ENCODE assay signal across 12 cellular contexts in genomic region chr20:62361799-62362589, GRCh38. TPM values are rescaled to one million over a fixed set of nuclear protein-coding genes. Genes with fewer than 3 reads are reported as not detected.
DNase-seq lines count a peak whose midpoint lies in the region; ATAC-seq, FAIRE-seq and TF ChIP-seq lines count a peak whose summit lies in the region.
"Had no signal": no experiment of that assay in that cellular context is flagged by ENCODE, and none has a peak within 500 bp of the region (broad histone marks: within the 10 kb centered on the region; RNA-seq: fewer than 3 reads in every experiment).

No MANE protein-coding gene starts in this region.

- H3K36me3 Mint-ChIP-seq in Calu3 (ENCODE audit: insufficient read depth, unreplicated experiment) (peaks cover 98% of the 10 kb centered on the region), astrocyte (ENCODE audit: low read depth, unreplicated experiment) (no peaks in the 10 kb centered on the region)
- H3K36me3 Mint-ChIP-seq: activated CD8-positive, alpha-beta memory T cell treated with anti-CD3 and anti-CD28 coated beads, Interleukin-2, amount 10 ng/mL, durations not matched to agents 7 days and 5 days; naive thymus-derived CD8-positive, alpha-beta T cell had no signal

- FAIRE-seq in astrocyte (lab: Jason Lieb, UNC) (no peak), H54 (lab: Jason Lieb, UNC) (no peak)

- ATAC-seq in HG03565 (IDR thresholded peaks at IDR 0.05; ENCODE audit: unreplicated experiment) (no peak), HG02588 (IDR thresholded peaks at IDR 0.05; ENCODE audit: unreplicated experiment) (no peak)
- ATAC-seq: activated CD8-positive, alpha-beta memory T cell treated with anti-CD3 and anti-CD28 coated beads, Interleukin-2, amount 10 ng/mL, durations not matched to agents 7 days and 5 days; naive thymus-derived CD8-positive, alpha-beta T cell had no signal

- H3K27me3 ChIP-seq in astrocyte (ENCODE audit: insufficient read depth, low read length) (no peaks in the 10 kb centered on the region), iPS-18a (ENCODE audit: control insufficient read depth, insufficient read depth, low read length) (no peaks in the 10 kb centered on the region), rectal smooth muscle tissue (ENCODE audit: control insufficient read depth, insufficient read depth, low read length) (no peaks in the 10 kb centered on the region)

- TF ChIP-seq CTCF in Calu3 (IDR thresholded peaks at IDR 0.05; ENCODE audit: unreplicated experiment) = no peak
- no peak for TF ChIP-seq CTCF in astrocyte (IDR thresholded peaks at IDR 0.05; ENCODE audit: insufficient read depth, low read depth, low read length)

- no peaks in the 10 kb centered on the region for H3K9me3 Mint-ChIP-seq in Calu3 (ENCODE audit: low read depth, unreplicated experiment)
- no peaks in the 10 kb centered on the region for H3K9me3 Mint-ChIP-seq in astrocyte (ENCODE audit: unreplicated experiment)
- H3K9me3 Mint-ChIP-seq: naive thymus-derived CD8-positive, alpha-beta T cell had no signal

- H3K4me2 ChIP-seq in astrocyte (ENCODE audit: low read length) = no peak overlapping the region

- H3K27ac Mint-ChIP-seq in Calu3 (ENCODE audit: unreplicated experiment) (peak overlapping the region; percentile 94), astrocyte (ENCODE audit: unreplicated experiment) (no peak overlapping the region)
- H3K27ac Mint-ChIP-seq: activated CD8-positive, alpha-beta memory T cell treated with anti-CD3 and anti-CD28 coated beads, Interleukin-2, amount 10 ng/mL, durations not matched to agents 7 days and 5 days; naive thymus-derived CD8-positive, alpha-beta T cell had no signal

- intact Hi-C loops in Calu3 (cut with micrococcal nuclease; ENCODE audit: unreplicated experiment) = no loop called here

- H3K27me3 Mint-ChIP-seq in Calu3 (ENCODE audit: unreplicated experiment) (no peaks in the 10 kb centered on the region), astrocyte (ENCODE audit: low read depth, unreplicated experiment) (no peaks in the 10 kb centered on the region)

- no peaks in the 10 kb centered on the region for H3K36me3 ChIP-seq in astrocyte (ENCODE audit: insufficient read depth, low read length)
- H3K36me3 ChIP-seq in iPS-18a (ENCODE audit: control insufficient read depth, low read depth, low read length) = no peaks in the 10 kb centered on the region
- peaks cover 4% of the 10 kb centered on the region for H3K36me3 ChIP-seq in rectal smooth muscle tissue (ENCODE audit: control insufficient read depth, insufficient read depth, low read length)

- CTCF ChIA-PET in Calu3 (lab: Charles Lee) = interaction anchor here (1.0 to 1.7 kb wide), 5 partner anchors 8 to 60 kb away, joined by 5 to 9 read pairs (median 6); no protein-coding TSS in a partner anchor

- BruUV-seq in Calu3 (replicated peaks; lab: Mats Ljungman, UMichigan) = no TSS peak

- DNase-seq in Calu3 (peak; percentile 96), astrocyte (ENCODE audit: low read depth) (no peak), H54 (ENCODE audit: insufficient read length, low spot score) (no peak), GOT3 (lab: John Stamatoyannopoulos, UW) (no peak)
- DNase-seq: activated CD8-positive, alpha-beta memory T cell treated with anti-CD3 and anti-CD28 coated beads, Interleukin-2, amount 10 ng/mL, durations not matched to agents 7 days and 5 days; AML-193; stimulated activated CD4-positive, alpha-beta T cell treated with anti-CD3 and anti-CD28 coated beads, Interleukin-4, amount 100 ng/mL, for 24 hours had no signal

- H3K9me3 ChIP-seq in astrocyte (ENCODE audit: insufficient read depth, low read depth, low read length) (no peaks in the 10 kb centered on the region), iPS-18a (ENCODE audit: control insufficient read depth, low read depth, low read length) (no peaks in the 10 kb centered on the region)

- no peak for TF ChIP-seq POLR2A in H54 (IDR thresholded peaks at IDR 0.05; ENCODE audit: low read depth, low read length)

- H3K79me2 ChIP-seq in astrocyte (ENCODE audit: insufficient read depth, low read length) = peaks cover 14% of the 10 kb centered on the region

- peaks cover 41% of the 10 kb centered on the region for H4K20me1 ChIP-seq in astrocyte (ENCODE audit: insufficient read depth, low read length)

- H3K4me3 ChIP-seq in astrocyte (ENCODE audit: insufficient read depth, low read depth, low read length) (no peak overlapping the region), iPS-18a (ENCODE audit: low read length) (no peak overlapping the region), rectal smooth muscle tissue (ENCODE audit: low read length) (no peak overlapping the region)

- no peak overlapping the region for H2AFZ ChIP-seq in astrocyte (ENCODE audit: low read depth, low read length)

- H3K4me3 Mint-ChIP-seq in Calu3 (ENCODE audit: low read depth, unreplicated experiment) (peak overlapping the region; percentile 79), astrocyte (ENCODE audit: unreplicated experiment) (peak overlapping the region; percentile 57)
- H3K4me3 Mint-ChIP-seq: activated CD8-positive, alpha-beta memory T cell treated with anti-CD3 and anti-CD28 coated beads, Interleukin-2, amount 10 ng/mL, durations not matched to agents 7 days and 5 days; naive thymus-derived CD8-positive, alpha-beta T cell had no signal

- H3K4me1 ChIP-seq in astrocyte (ENCODE audit: insufficient read depth, low read length) = peaks cover 55% of the 10 kb centered on the region
- peaks cover 50% of the 10 kb centered on the region for H3K4me1 ChIP-seq in iPS-18a (ENCODE audit: control insufficient read depth, low read depth, low read length)
- H3K4me1 ChIP-seq in rectal smooth muscle tissue (ENCODE audit: control insufficient read depth, insufficient read depth, low read length) = peaks cover 67% of the 10 kb centered on the region

- H3K27ac ChIP-seq in astrocyte (ENCODE audit: low read depth, low read length) = no peak overlapping the region
- no peak overlapping the region for H3K27ac ChIP-seq in iPS-18a (ENCODE audit: low read length)
- H3K27ac ChIP-seq in rectal smooth muscle tissue (ENCODE audit: low read depth, low read length) = peak overlapping the region; percentile 90

- no peak overlapping the region for H3K9ac ChIP-seq in astrocyte (ENCODE audit: low read length)
- H3K9ac ChIP-seq in iPS-18a (ENCODE audit: low read length) = peak overlapping the region; percentile 38
- no peak overlapping the region for H3K9ac ChIP-seq in rectal smooth muscle tissue (ENCODE audit: low read length)

- H3K4me1 Mint-ChIP-seq in Calu3 (ENCODE audit: low read depth, unreplicated experiment) (peaks cover 81% of the 10 kb centered on the region), astrocyte (ENCODE audit: low read depth, unreplicated experiment) (peaks cover 12% of the 10 kb centered on the region)
- H3K4me1 Mint-ChIP-seq: activated CD8-positive, alpha-beta memory T cell treated with anti-CD3 and anti-CD28 coated beads, Interleukin-2, amount 10 ng/mL, durations not matched to agents 7 days and 5 days had no signal

RNA-seq across cellular contexts. Expression of gene LAMA5, which starts 5.1 kb away (rescaled TPM):
- total RNA-seq in Calu3 (2022) (740 and 763 TPM in 2 replicates), astrocyte (285 and 350 TPM in 2 replicates)

RNA-seq across cellular contexts. Expression of gene RPS21, which starts 24.9 kb away (rescaled TPM):
- total RNA-seq in Calu3 (2022) (1,920 and 1,936 TPM in 2 replicates), astrocyte (1,126 and 1,251 TPM in 2 replicates)

RNA-seq across cellular contexts. Expression of gene CABLES2, which starts 45.1 kb away (rescaled TPM):
- total RNA-seq in Calu3 (2022) = 12.2 and 13.6 TPM in 2 replicates
- 4.4 and 5.4 TPM in 2 replicates for total RNA-seq in astrocyte

RNA-seq across cellular contexts. Expression of gene ADRM1, which starts 59.2 kb away (rescaled TPM):
- total RNA-seq in Calu3 (2022) (222 and 227 TPM in 2 replicates), astrocyte (123 and 125 TPM in 2 replicates)
